ENCODE assay signal across 14 cellular contexts in the genomic region with DNA sequence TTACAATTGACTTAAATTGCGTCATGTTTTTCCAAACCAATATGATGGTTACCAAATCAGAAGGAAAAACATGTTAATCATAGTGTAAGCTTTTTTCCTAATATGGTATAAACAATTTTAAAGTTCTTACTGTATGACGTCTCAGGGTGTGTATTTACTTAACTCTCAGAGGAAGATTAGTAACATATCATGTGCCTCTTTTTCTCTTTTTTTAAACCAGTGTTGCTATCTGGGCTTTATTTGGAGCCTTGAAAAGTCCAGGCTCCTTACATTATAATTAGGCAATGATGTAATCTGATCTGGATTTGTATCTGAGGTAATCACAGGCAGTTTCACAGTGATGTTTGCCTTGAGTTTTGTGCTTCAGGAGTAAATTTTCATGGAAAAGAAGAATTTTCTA. TPM values are rescaled to one million over a fixed set of nuclear protein-coding genes. Genes with fewer than 3 reads are reported as not detected.
DNase-seq lines count a peak whose midpoint lies in the region; ATAC-seq, FAIRE-seq and TF ChIP-seq lines count a peak whose summit lies in the region.
"Had no signal": no experiment of that assay in that cellular context is flagged by ENCODE, and none has a peak within 500 bp of the region (broad histone marks: within the 10 kb centered on the region; RNA-seq: fewer than 3 reads in every experiment).

No MANE protein-coding gene starts in this region.

- BruUV-seq in A673 (replicated peaks; lab: Mats Ljungman, UMichigan) (no TSS peak), K562 (replicated peaks; lab: Mats Ljungman, UMichigan) (no TSS peak)

- H3K36me3 ChIP-seq in A673 (ENCODE audit: insufficient read depth, low read length, poor library complexity, severe bottlenecking) (no peaks in the 10 kb centered on the region), K562 (ENCODE audit: control insufficient read depth, insufficient read depth, low read length) (no peaks in the 10 kb centered on the region)
- H3K36me3 ChIP-seq in CD8-positive, alpha-beta memory T cell (ENCODE audit: insufficient read depth, low read length) = no peaks in the 10 kb centered on the region
- H3K36me3 ChIP-seq: colonic mucosa, pancreas had no signal

- CTCF ChIA-PET in A673 (lab: Charles Lee) (no interaction called here), K562 (lab: Yijun Ruan, JAX; ENCODE audit: low intra/inter-chr PET ratio) (no interaction called here)
- CTCF ChIA-PET in CD8-positive, alpha-beta memory T cell (lab: Charles Lee) = no interaction called here

- H3K27ac ChIP-seq in A673 (ENCODE audit: low read depth, low read length, poor library complexity, severe bottlenecking) (no peak overlapping the region), K562 (ENCODE audit: extremely low read depth, low read depth, low read length) (no peak overlapping the region)
- no peak overlapping the region for H3K27ac ChIP-seq in CD8-positive, alpha-beta memory T cell (ENCODE audit: low read depth, low read length)
- H3K27ac ChIP-seq: colonic mucosa, pancreas had no signal

- no peaks in the 10 kb centered on the region for H3K4me1 Mint-ChIP-seq in CD8-positive, alpha-beta memory T cell
- H3K4me1 Mint-ChIP-seq: CD4-positive, CD25-positive, alpha-beta regulatory T cell; T-helper 17 cell had no signal

- no peaks in the 10 kb centered on the region for H3K36me3 Mint-ChIP-seq in CD8-positive, alpha-beta memory T cell
- H3K36me3 Mint-ChIP-seq: CD4-positive, CD25-positive, alpha-beta regulatory T cell had no signal

- DNase-seq in A673 (ENCODE audit: low spot score) = peak; percentile 18
- DNase-seq in HPDE6-E6E7 (ENCODE audit: extremely low spot score) = peak; percentile 43
- DNase-seq in K562 (ENCODE audit: extremely low read depth in 1 of 4, low spot score in 3 of 4) = no peak
- peak; percentile 37 for DNase-seq in kidney tubule cell (ENCODE audit: low spot score)
- DNase-seq in CD8-positive, alpha-beta memory T cell = no peak
- DNase-seq in NOMO-1 (lab: John Stamatoyannopoulos, UW; ENCODE audit: unreplicated experiment in 2 of 2) = no peak
- no peak for DNase-seq in NCI-H2029 treated with DMSO at 0.1 percent for 48 hours (lab: John Stamatoyannopoulos, UW)
- DNase-seq: CD4-positive, CD25-positive, alpha-beta regulatory T cell; colonic mucosa; NCI-H2227 treated with DMSO at 0.1 percent for 48 hours; pancreas; T-helper 17 cell had no signal

- no peak for FAIRE-seq in K562 (lab: Jason Lieb, UNC)
- FAIRE-seq: H1 had no signal

- peaks cover 7 to 13% of the 10 kb centered on the region in 2 donors for H3K27me3 Mint-ChIP-seq in CD8-positive, alpha-beta memory T cell

- H3K4me3 ChIP-seq in A673 (ENCODE audit: low read depth, low read length, poor library complexity, severe bottlenecking) = no peak overlapping the region
- H3K4me3 ChIP-seq in K562 = no peak overlapping the region
- no peak overlapping the region for H3K4me3 ChIP-seq in CD8-positive, alpha-beta memory T cell (ENCODE audit: low read length)
- H3K4me3 ChIP-seq: colonic mucosa, pancreas had no signal

- H3K27ac Mint-ChIP-seq in CD8-positive, alpha-beta memory T cell = no peak overlapping the region
- H3K27ac Mint-ChIP-seq: CD4-positive, CD25-positive, alpha-beta regulatory T cell; T-helper 17 cell had no signal

- H3K9me3 ChIP-seq in A673 (ENCODE audit: low read depth, low read length, poor library complexity, severe bottlenecking) (no peaks in the 10 kb centered on the region), K562 (replicated peaks; ENCODE audit: control insufficient read depth, insufficient read depth, low read depth, low read length) (no peaks in the 10 kb centered on the region)
- H3K9me3 ChIP-seq in CD8-positive, alpha-beta memory T cell (ENCODE audit: low read length) = no peaks in the 10 kb centered on the region
- H3K9me3 ChIP-seq: colonic mucosa, pancreas had no signal

- no peak for TF ChIP-seq RAD21 in K562 (CRISPR knock-in tag; conservative IDR thresholded peaks at IDR 0.05 in 1 of 2, IDR thresholded peaks at IDR 0.05 in 1 of 2)

- no peaks in the 10 kb centered on the region for H3K27me3 ChIP-seq in A673 (replicated peaks; ENCODE audit: insufficient read depth, low read depth, low read length, poor library complexity)
- no peaks in the 10 kb centered on the region for H3K27me3 ChIP-seq in K562 (ENCODE audit: control insufficient read depth in 2 of 2, insufficient read depth in 2 of 2, low read length in 2 of 2)
- H3K27me3 ChIP-seq in CD8-positive, alpha-beta memory T cell (ENCODE audit: insufficient read depth, low read length, poor library complexity, severe bottlenecking) = no peaks in the 10 kb centered on the region
- H3K27me3 ChIP-seq: colonic mucosa had no signal

- H4K20me1 ChIP-seq in K562 (replicated peaks; ENCODE audit: control insufficient read depth, insufficient read depth, low read length) = no peaks in the 10 kb centered on the region

- TF ChIP-seq POLR2A in K562 (conservative IDR thresholded peaks at IDR 0.05) = no peak

- no peak overlapping the region for H3K4me2 ChIP-seq in K562 (ENCODE audit: insufficient read depth, low read length)

- TF ChIP-seq CTCF in A673 (conservative IDR thresholded peaks at IDR 0.05; ENCODE audit: low read depth, low read length) (no peak), K562 (IDR thresholded peaks at IDR 0.05 in 2 of 3, conservative IDR thresholded peaks at IDR 0.05 in 1 of 3; ENCODE audit: insufficient read depth in 2 of 3, low read depth in 1 of 3, low read length in 3 of 3) (no peak)

- no peak overlapping the region for H3K4me3 Mint-ChIP-seq in CD8-positive, alpha-beta memory T cell
- H3K4me3 Mint-ChIP-seq: T-helper 17 cell had no signal

- intact Hi-C loops in A673 (cut with micrococcal nuclease; ENCODE audit: unreplicated experiment) = no loop called here
- intact Hi-C loops in K562 (cut with micrococcal nuclease) = no loop called here

- H3K79me2 ChIP-seq in K562 (ENCODE audit: control insufficient read depth, insufficient read depth, low read length) = no peaks in the 10 kb centered on the region

- no peak for TF ChIP-seq EP300 in K562 (IDR thresholded peaks at IDR 0.05; ENCODE audit: low read length)

- ATAC-seq in K562 (no peak), GM21447 (IDR thresholded peaks at IDR 0.05; ENCODE audit: unreplicated experiment) (no peak)
- ATAC-seq: T-helper 17 cell had no signal

- WGBS in K562 (ENCODE audit: insufficient coverage, low coverage, missing lambda C conversion rate) = 0% methylated on average over 2 of the region's 2 CpGs

- POLR2A ChIA-PET in A673 (lab: Charles Lee; ENCODE audit: low non-redundant PET) = no interaction called here
- POLR2A ChIA-PET in K562 (lab: Yijun Ruan, JAX) = no interaction called here
- POLR2A ChIA-PET in CD8-positive, alpha-beta memory T cell (lab: Charles Lee) = no interaction called here

- H3K9me3 Mint-ChIP-seq in CD8-positive, alpha-beta memory T cell = peaks cover 0 to 3% (median 0%) of the 10 kb centered on the region in 5 donors
- H3K9me3 Mint-ChIP-seq: CD4-positive, CD25-positive, alpha-beta regulatory T cell had no signal

- no peaks in the 10 kb centered on the region for H3K9me1 ChIP-seq in K562 (ENCODE audit: control insufficient read depth, insufficient read depth, low read length)

- no peaks in the 10 kb centered on the region for H3K4me1 ChIP-seq in A673 (ENCODE audit: insufficient read depth, low read length, poor library complexity, severe bottlenecking)
- no peaks in the 10 kb centered on the region; a peak in 1 of 5 replicates for H3K4me1 ChIP-seq in K562 (replicated peaks in 1 of 2; ENCODE audit: control insufficient read depth in 2 of 2, insufficient read depth in 2 of 2, low read length in 2 of 2)
- no peaks in the 10 kb centered on the region for H3K4me1 ChIP-seq in CD8-positive, alpha-beta memory T cell (ENCODE audit: insufficient read depth, low read length)
- H3K4me1 ChIP-seq: colonic mucosa, pancreas had no signal

- H3K9ac ChIP-seq in K562 (ENCODE audit: insufficient read depth in 1 of 2, low read depth in 2 of 2, low read length in 2 of 2) = no peak overlapping the region

- in situ Hi-C loops in K562 (cut with MboI) = no loop called here

- H2AFZ ChIP-seq in K562 (ENCODE audit: low read depth, low read length) = no peak overlapping the region

TF ChIP-seq in K562, 482 proteins besides CTCF, POLR2A, EP300 and RAD21 (continues in another document):
- no peak for TF ChIP-seq BCL6 (CRISPR knock-in tag; IDR thresholded peaks at IDR 0.05)
- peak; percentile 59; the same call in 1 of the 2 replicates for TF ChIP-seq ZNF239 (CRISPR knock-in tag; IDR thresholded peaks at IDR 0.05)
- TF ChIP-seq POLR2AphosphoS2 (IDR thresholded peaks at IDR 0.05; ENCODE audit: low read length) = no peak
- TF ChIP-seq ATF3 (IDR thresholded peaks at IDR 0.05) = peak; percentile 32; the same call in 1 of the 2 replicates
- no peak for TF ChIP-seq ATF3 (CRISPR knock-in tag; conservative IDR thresholded peaks at IDR 0.05)
- peak; percentile 55; the same call in 1 of the 2 replicates for TF ChIP-seq ATF7 (IDR thresholded peaks at IDR 0.05)

RNA-seq across cellular contexts. Expression of gene RAB23, which starts 20.4 kb away (rescaled TPM):
- total RNA-seq in A673 (2021) = 15.3 and 17.8 TPM in 2 replicates
- total RNA-seq in K562 (2011; cell fraction: chromatin; rRNA removed; ENCODE audit: low replicate concordance) = 2.6 and 13.3 TPM in 2 replicates
- 2.2 and 3.0 TPM in 2 replicates for total RNA-seq in K562 (2011; cell fraction: nucleolus; rRNA removed)
- 7.0 and 17.6 TPM in 2 replicates for total RNA-seq in K562 (2011; cell fraction: nucleoplasm; rRNA removed)
- 6.0 and 7.1 TPM in 2 replicates for total RNA-seq in K562 (2014; rRNA removed)
- 15.0 and 16.9 TPM in 2 replicates for total RNA-seq in K562 (2014; rRNA removed; fragmentation: Illumina TruSeq; extraction: Trizol)
- 16.4 and 18.0 TPM in 2 replicates for total RNA-seq in K562 (2015; rRNA removed; fragmentation: Illumina TruSeq; extraction: Trizol)
- total RNA-seq in K562 (2021) = 9.4 and 10.0 TPM in 2 replicates
- polyA plus RNA-seq in K562 (2011; rRNA removed) = 9.6 and 14.1 TPM in 2 replicates
- 1.8 and 2.9 TPM in 2 replicates for polyA plus RNA-seq in K562 (2011; cell fraction: cytosol; rRNA removed)
- polyA plus RNA-seq in K562 (2011; cell fraction: nucleus; rRNA removed) = 5.1 and 7.7 TPM in 2 replicates
- polyA plus RNA-seq in K562 (2012) = 6.7 and 8.7 TPM in 2 replicates
- polyA plus RNA-seq in K562 (2014; fragmentation: Illumina TruSeq; extraction: Trizol) = 10.7 and 14.3 TPM in 2 replicates
- 1 to 10 TPM; 3.4 to 3.6 TPM for polyA plus RNA-seq in K562 (2014; fragmentation: Nextera tagmentation; extraction: Ambion mirVana)
- 8.4 and 10.0 TPM in 2 replicates for polyA plus RNA-seq in K562 (2014; rRNA removed)
- polyA minus RNA-seq in K562 (2011; rRNA and poly(A)+ RNA removed) = 13.2 and 14.3 TPM in 2 replicates
- polyA minus RNA-seq in K562 (2011; cell fraction: cytosol; rRNA and poly(A)+ RNA removed) = 3.1 and 3.7 TPM in 2 replicates
- polyA minus RNA-seq in K562 (2011; cell fraction: nucleus; rRNA and poly(A)+ RNA removed) = 5.1 and 5.7 TPM in 2 replicates
- total RNA-seq in CD8-positive, alpha-beta memory T cell = 1 to 10 TPM; 4.3 to 4.7 TPM
- 1.0 TPM for polyA plus RNA-seq in CD8-positive, alpha-beta memory T cell

Comparison
In these comparisons a context has a peak if more than half of its experiments do, and no peak if none do; other contexts are left out.
1. DNase-seq: peak in A673 (single experiment), HPDE6-E6E7 (single experiment) and kidney tubule cell (single experiment); none in K562 (0 of 4), CD8-positive, alpha-beta memory T cell (0 of 5), NOMO-1 (0 of 2) and NCI-H2029 treated with DMSO at 0.1 percent for 48 hours (single experiment).